9 cellular contexts compared by ENCODE assay signal in the genomic region with DNA sequence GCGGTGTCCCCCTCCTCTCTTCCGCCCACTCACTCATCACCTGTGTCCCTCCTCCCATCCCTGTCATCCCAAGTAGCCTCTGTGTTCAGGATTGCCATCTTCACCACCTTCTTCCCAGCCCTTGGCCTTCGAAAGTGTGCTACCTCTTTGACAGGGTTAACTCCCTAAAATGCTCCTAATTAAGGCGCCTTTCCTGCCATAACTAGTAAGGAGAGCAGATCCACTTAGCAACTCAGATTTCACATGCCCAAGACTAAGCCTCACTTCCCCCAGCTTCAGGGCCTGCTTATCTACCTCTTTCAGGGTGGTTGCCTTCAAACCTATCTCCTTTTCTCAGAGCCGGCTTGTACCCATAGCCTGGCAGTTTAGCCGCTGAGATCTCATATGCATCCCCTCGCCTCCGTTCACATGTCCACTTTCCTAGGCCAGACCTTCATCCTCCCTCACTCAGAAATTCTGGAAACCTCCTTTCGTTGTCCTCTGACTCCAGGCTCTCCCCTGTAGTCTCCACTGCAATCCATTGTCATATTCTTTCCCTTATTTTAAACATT. TPM values are rescaled to one million over a fixed set of nuclear protein-coding genes. Genes with fewer than 3 reads are reported as not detected.
DNase-seq lines count a peak whose midpoint lies in the region; ATAC-seq, FAIRE-seq and TF ChIP-seq lines count a peak whose summit lies in the region.
"Had no signal": no experiment of that assay in that cellular context is flagged by ENCODE, and none has a peak within 500 bp of the region (broad histone marks: within the 10 kb centered on the region; RNA-seq: fewer than 3 reads in every experiment).

No MANE protein-coding gene starts in this region.

- peaks cover 39% of the 10 kb centered on the region for H3K79me2 ChIP-seq in endothelial cell of umbilical vein (ENCODE audit: control insufficient read depth, insufficient read depth, low read length)
- H3K79me2 ChIP-seq in neural progenitor cell (ENCODE audit: low read depth), result peaks cover 36% of the 10 kb centered on the region

- H3K9ac ChIP-seq in BLaER1 (no peak overlapping the region), NT2/D1 (ENCODE audit: insufficient read length, low read depth) (no peak overlapping the region), endothelial cell of umbilical vein (replicated peaks; ENCODE audit: extremely low read depth, insufficient read depth, low read length) (peak overlapping the region; percentile 95), neural progenitor cell (no peak overlapping the region)

- H3K4me3 ChIP-seq in BLaER1 (peak overlapping the region; percentile 92; the same call in 1 of the 2 replicates), NT2/D1 (ENCODE audit: insufficient read length, low read depth) (peak overlapping the region; percentile 72), endothelial cell of umbilical vein (replicated peaks in 1 of 3; ENCODE audit: insufficient read depth in 1 of 3, low read depth in 1 of 3, low read length in 3 of 3) (peak overlapping the region in 1 of 3 experiments; percentile 92), neural progenitor cell (peak overlapping the region; percentile 94), pancreas (peak overlapping the region in 1 of 4 donors; percentile 63)

- 90 to 94% methylated on average over 9 of the region's 9 CpGs for WGBS in pancreas, 2 donors

- H3K27me3 Mint-ChIP-seq in neural progenitor cell (ENCODE audit: insufficient read depth, low read depth), result peaks cover 3% of the 10 kb centered on the region

- H3K36me3 ChIP-seq in BLaER1 (0 out of 2 replicates have a peak, but pooled peaks cover 3% of the 10 kb centered on the region), NT2/D1 (ENCODE audit: insufficient read depth, insufficient read length, low read length) (peaks cover 24% of the 10 kb centered on the region), endothelial cell of umbilical vein (ENCODE audit: control insufficient read depth in 2 of 2, extremely low read depth in 1 of 2, insufficient read depth in 2 of 2, low read length in 2 of 2) (no peaks in the 10 kb centered on the region), neural progenitor cell (no peaks in the 10 kb centered on the region), pancreas (no peaks in the 10 kb centered on the region)

- FAIRE-seq in endothelial cell of umbilical vein (lab: Jason Lieb, UNC) (no peak), pancreas (lab: Jason Lieb, UNC) (no peak)

- no peak overlapping the region for H3K27ac Mint-ChIP-seq in neural progenitor cell
- H3K27ac Mint-ChIP-seq: activated naive CD4-positive, alpha-beta T cell treated with anti-CD3 and anti-CD28 coated beads, Interleukin-2, amount 50 U/mL, for 72 hours had no signal

- DNase-seq in NT2/D1 (ENCODE audit: low read depth, low spot score) (no peak), endothelial cell of umbilical vein (ENCODE audit: low read depth, low spot score) (no peak), neural progenitor cell (ENCODE audit: low spot score) (no peak), NCI-H2081 (lab: John Stamatoyannopoulos, UW) (no peak), NCI-H1436 treated with DMSO at 0.1 percent for 48 hours (lab: John Stamatoyannopoulos, UW) (no peak), pancreas (no peak)
- no peak for DNase-seq in activated CD8-positive, alpha-beta memory T cell treated with anti-CD3 and anti-CD28 coated beads, Interleukin-2, amount 50 U/mL, for 48 hours

- ATAC-seq in pancreas, result no peak

- peaks cover 17% of the 10 kb centered on the region for H3K4me1 ChIP-seq in BLaER1
- peaks cover 9% of the 10 kb centered on the region for H3K4me1 ChIP-seq in NT2/D1 (ENCODE audit: insufficient read depth, insufficient read length)
- peaks cover 22% of the 10 kb centered on the region for H3K4me1 ChIP-seq in endothelial cell of umbilical vein (ENCODE audit: control insufficient read depth, extremely low read depth, insufficient read depth, low read length)
- H3K4me1 ChIP-seq in neural progenitor cell, result peaks cover 26% of the 10 kb centered on the region
- peaks cover 0 to 16% (median 5%) of the 10 kb centered on the region in 3 donors for H3K4me1 ChIP-seq in pancreas

- peak overlapping the region; percentile 74 for H2AFZ ChIP-seq in endothelial cell of umbilical vein (ENCODE audit: low read depth, low read length)
- peak overlapping the region; percentile 80 for H2AFZ ChIP-seq in neural progenitor cell (replicated peaks)

- H3K9me3 ChIP-seq in BLaER1 (no peaks in the 10 kb centered on the region), NT2/D1 (ENCODE audit: insufficient read depth, low read length) (0 out of 2 replicates have a peak, but pooled peaks cover 5% of the 10 kb centered on the region), endothelial cell of umbilical vein (replicated peaks; ENCODE audit: control insufficient read depth, insufficient read depth, low read length) (no peaks in the 10 kb centered on the region), neural progenitor cell (ENCODE audit: low read depth) (no peaks in the 10 kb centered on the region), pancreas (no peaks in the 10 kb centered on the region)

- POLR2A ChIA-PET in endothelial cell of umbilical vein (lab: Charles Lee), result no interaction called here

- no peaks in the 10 kb centered on the region for H3K27me3 ChIP-seq in BLaER1
- H3K27me3 ChIP-seq in NT2/D1 (ENCODE audit: insufficient read depth, insufficient read length), result peaks cover 8% of the 10 kb centered on the region
- no peaks in the 10 kb centered on the region for H3K27me3 ChIP-seq in endothelial cell of umbilical vein (ENCODE audit: control insufficient read depth in 2 of 2, insufficient read depth in 2 of 2, low read length in 2 of 2)
- H3K27me3 ChIP-seq in neural progenitor cell, result no peaks in the 10 kb centered on the region
- H3K27me3 ChIP-seq in pancreas, result peaks cover 0 to 5% (median 0%) of the 10 kb centered on the region in 4 donors

- intact Hi-C loops in endothelial cell of umbilical vein (cut with micrococcal nuclease) (no loop called here), pancreas (cut with DNase I) (no loop called here)

- CTCF ChIA-PET in endothelial cell of umbilical vein (lab: Charles Lee), result interaction anchor here (2.1 to 24.8 kb wide), 2 partner anchors 9 to 32 kb away, joined by 5 to 367 read pairs; no protein-coding TSS in a partner anchor

- H3K36me3 Mint-ChIP-seq in neural progenitor cell, result peaks cover 1% of the 10 kb centered on the region

- peak overlapping the region; percentile 71 for H3K4me3 Mint-ChIP-seq in neural progenitor cell

- peaks cover 36% of the 10 kb centered on the region for H3K4me1 Mint-ChIP-seq in neural progenitor cell

- H3K9me3 Mint-ChIP-seq in neural progenitor cell, result peaks cover 3% of the 10 kb centered on the region
- H3K9me3 Mint-ChIP-seq: activated naive CD4-positive, alpha-beta T cell treated with anti-CD3 and anti-CD28 coated beads, Interleukin-2, amount 50 U/mL, for 72 hours had no signal

- peaks cover 15% of the 10 kb centered on the region for H3F3A ChIP-seq in neural progenitor cell (ENCODE audit: low read depth)

- H4K20me1 ChIP-seq in BLaER1, result no peaks in the 10 kb centered on the region
- no peaks in the 10 kb centered on the region for H4K20me1 ChIP-seq in endothelial cell of umbilical vein (replicated peaks; ENCODE audit: control insufficient read depth, extremely low read depth, insufficient read depth, low read length)
- peaks cover 29% of the 10 kb centered on the region for H4K20me1 ChIP-seq in neural progenitor cell (ENCODE audit: low read depth)

- TF ChIP-seq CTCF in endothelial cell of umbilical vein (IDR thresholded peaks at IDR 0.05; ENCODE audit: extremely low read depth in 1 of 2, insufficient read depth in 1 of 2, low read depth in 1 of 2, low read length in 2 of 2), result no peak
- TF ChIP-seq CTCF in neural progenitor cell (IDR thresholded peaks at IDR 0.05), result no peak
- TF ChIP-seq CTCF in pancreas (IDR thresholded peaks at IDR 0.05), result no peak

- TF ChIP-seq POLR2A in endothelial cell of umbilical vein (IDR thresholded peaks at IDR 0.05; ENCODE audit: low read depth, low read length), result no peak

- dilution Hi-C loops in endothelial cell of umbilical vein (cut with MboI; ENCODE audit: extremely low pct_ligation_motif_present, low sequenced_read_pairs), result no loop called here

- H3K4me2 ChIP-seq in BLaER1 (peak overlapping the region; percentile 80; the same call in 1 of the 2 replicates), endothelial cell of umbilical vein (ENCODE audit: insufficient read depth, low read length) (peak overlapping the region; percentile 1), neural progenitor cell (peak overlapping the region; percentile 97)

- BruUV-seq in endothelial cell of umbilical vein (replicated peaks; lab: Mats Ljungman, UMichigan), result no TSS peak

- no peaks in the 10 kb centered on the region for H3K9me1 ChIP-seq in endothelial cell of umbilical vein (replicated peaks; ENCODE audit: control insufficient read depth, extremely low read depth, insufficient read depth, low read length)

- H3K27ac ChIP-seq in BLaER1 (no peak overlapping the region), endothelial cell of umbilical vein (ENCODE audit: insufficient read depth, low read depth, low read length) (no peak overlapping the region), neural progenitor cell (no peak overlapping the region), pancreas (peak overlapping the region in 1 of 4 donors; percentile 73)

TF ChIP-seq in endothelial cell of umbilical vein, 7 proteins besides CTCF, POLR2A, EP300 and RAD21:
- TF ChIP-seq GATA2 (IDR thresholded peaks at IDR 0.05; ENCODE audit: insufficient read depth, insufficient read length, low read depth, low read length), result no peak

RNA-seq across cellular contexts. Expression of gene FSTL1, which starts 1.0 kb away (rescaled TPM):
- total RNA-seq in endothelial cell of umbilical vein (522 and 562 TPM in 2 replicates), neural progenitor cell (ENCODE audit: low replicate concordance) (280 and 327 TPM in 2 replicates), pancreas (100 to 1,000 TPM in 1 of 6 donors, 10 to 100 TPM in 5; 11.1 to 131 (median 44.3) TPM)
- polyA plus RNA-seq in endothelial cell of umbilical vein (235 and 237 TPM in 2 replicates), pancreas (1 to 10 TPM; 7.3 to 7.9 TPM)
- 250 and 312 TPM in 2 replicates for polyA plus RNA-seq in endothelial cell of umbilical vein (2011; cell fraction: cytosol; rRNA removed)
- polyA plus RNA-seq in endothelial cell of umbilical vein (2011; cell fraction: nucleus; rRNA removed), result 299 and 313 TPM in 2 replicates
- polyA plus RNA-seq in endothelial cell of umbilical vein (2012), result 670 and 901 TPM in 2 replicates
- 697 and 971 TPM in 2 replicates for polyA minus RNA-seq in endothelial cell of umbilical vein
- polyA minus RNA-seq in endothelial cell of umbilical vein (2011; cell fraction: cytosol; rRNA and poly(A)+ RNA removed), result 5.9 TPM
- 149 and 281 TPM in 2 replicates for polyA minus RNA-seq in endothelial cell of umbilical vein (2011; cell fraction: nucleus; rRNA and poly(A)+ RNA removed)

Comparison
In these comparisons a context has a peak if more than half of its experiments do, and no peak if none do; other contexts are left out.
1. H3K4me2 ChIP-seq: peak in every context shown above with its lines; median percentile 97 in neural progenitor cell; 80 in BLaER1; 1 in endothelial cell of umbilical vein.